ENCODE assay signal across 18 cellular contexts in the genomic region with DNA sequence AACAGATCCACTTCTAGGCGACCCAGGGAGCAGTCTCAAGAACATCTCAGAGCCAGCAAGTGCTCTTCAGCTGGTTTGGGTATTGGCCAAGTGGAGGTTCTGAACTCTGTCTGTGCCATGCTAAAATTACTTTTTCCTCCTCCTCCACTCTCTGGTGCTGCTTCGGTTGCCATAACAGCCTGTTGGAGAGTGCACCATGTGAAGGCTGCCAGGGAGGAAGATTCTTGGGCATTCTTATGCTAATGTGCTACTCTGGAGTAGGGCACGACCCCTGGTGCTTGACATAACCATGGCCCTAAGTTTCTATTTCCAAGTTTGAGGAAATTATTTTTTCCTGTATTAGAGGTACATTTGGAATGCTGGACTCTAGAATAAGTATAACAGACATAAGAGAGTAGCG.
DNase-seq lines count a peak whose midpoint lies in the region; ATAC-seq and TF ChIP-seq lines count a peak whose summit lies in the region.
"Had no signal": no experiment of that assay in that cellular context is flagged by ENCODE, and none has a peak within 500 bp of the region (broad histone marks: within the 10 kb centered on the region; RNA-seq: fewer than 3 reads in every experiment).

No MANE protein-coding gene starts in this region.

- H3K9me3 Mint-ChIP-seq in GM23338, result no peaks in the 10 kb centered on the region
- H3K9me3 Mint-ChIP-seq in neural crest cell, result no peaks in the 10 kb centered on the region
- no peaks in the 10 kb centered on the region for H3K9me3 Mint-ChIP-seq in activated T-helper 17 cell treated with anti-CD3 and anti-CD28 coated beads, Interleukin-2, amount 50 U/mL, for 72 hours
- H3K9me3 Mint-ChIP-seq: activated CD4-positive, alpha-beta T cell treated with anti-CD3 and anti-CD28 coated beads, Interleukin-2, amount 10 ng/mL, durations not matched to agents 7 days and 5 days had no signal

- H3K27me3 ChIP-seq in GM23338 (ENCODE audit: insufficient read depth) (no peaks in the 10 kb centered on the region), left ventricle myocardium inferior (ENCODE audit: low read depth) (no peaks in the 10 kb centered on the region)
- H3K27me3 ChIP-seq: esophagus squamous epithelium, suprapubic skin had no signal

- DNase-seq in GM23338 (ENCODE audit: low spot score) (peak; percentile 86), left ventricle myocardium inferior (no peak), neural crest cell (ENCODE audit: low read depth, low spot score) (no peak), A172 (ENCODE audit: low spot score) (no peak), activated T-cell treated with anti-CD3 and anti-CD28 coated beads for 4 hours (no peak)
- DNase-seq: activated CD4-positive, alpha-beta T cell treated with anti-CD3 and anti-CD28 coated beads, Interleukin-2, amount 10 ng/mL, durations not matched to agents 7 days and 5 days; activated naive CD4-positive, alpha-beta T cell treated with anti-CD3 and anti-CD28 coated beads, Interleukin-2, amount 50 U/mL, for 16 hours; COR-L47; esophagus squamous epithelium; MM.1S; NCI-H2107; NCI-H774; stimulated activated CD4-positive, alpha-beta T cell treated with anti-CD3 and anti-CD28 coated beads, Interleukin-4, amount 100 ng/mL, for 24 hours had no signal

- no peaks in the 10 kb centered on the region for H4K20me1 ChIP-seq in GM23338 (replicated peaks; ENCODE audit: insufficient read depth)

- peaks cover 6% of the 10 kb centered on the region for H3K27me3 Mint-ChIP-seq in GM23338 (ENCODE audit: insufficient read depth, low read depth, poor library complexity)
- H3K27me3 Mint-ChIP-seq in neural crest cell (ENCODE audit: low read depth), result no peaks in the 10 kb centered on the region
- no peaks in the 10 kb centered on the region for H3K27me3 Mint-ChIP-seq in activated T-helper 17 cell treated with anti-CD3 and anti-CD28 coated beads, Interleukin-2, amount 50 U/mL, for 72 hours
- H3K27me3 Mint-ChIP-seq: activated CD4-positive, alpha-beta T cell treated with anti-CD3 and anti-CD28 coated beads, Interleukin-2, amount 10 ng/mL, durations not matched to agents 7 days and 5 days had no signal

- ATAC-seq in GM23338 (peak; percentile 93), HG02938 (IDR thresholded peaks at IDR 0.05; ENCODE audit: unreplicated experiment) (no peak)
- no peak for ATAC-seq in activated T-helper 17 cell treated with anti-CD3 and anti-CD28 coated beads, Interleukin-2, amount 50 U/mL, for 72 hours (replicated peaks)

- H3K27ac Mint-ChIP-seq in GM23338 (no peak overlapping the region), neural crest cell (ENCODE audit: unreplicated experiment) (peak overlapping the region; percentile 53)
- no peak overlapping the region for H3K27ac Mint-ChIP-seq in activated T-helper 17 cell treated with anti-CD3 and anti-CD28 coated beads, Interleukin-2, amount 50 U/mL, for 72 hours
- H3K27ac Mint-ChIP-seq: activated CD4-positive, alpha-beta T cell treated with anti-CD3 and anti-CD28 coated beads, Interleukin-2, amount 10 ng/mL, durations not matched to agents 7 days and 5 days had no signal

- TF ChIP-seq CTCF in GM23338 (conservative IDR thresholded peaks at IDR 0.05; ENCODE audit: low read depth in 2 of 2) (no peak), left ventricle myocardium inferior (IDR thresholded peaks at IDR 0.05; ENCODE audit: borderline replicate concordance) (no peak), neural crest cell (conservative IDR thresholded peaks at IDR 0.05) (no peak)

- H3K36me3 Mint-ChIP-seq in GM23338 (ENCODE audit: low read depth), result no peaks in the 10 kb centered on the region
- no peaks in the 10 kb centered on the region for H3K36me3 Mint-ChIP-seq in neural crest cell (ENCODE audit: low read depth)
- no peaks in the 10 kb centered on the region for H3K36me3 Mint-ChIP-seq in activated T-helper 17 cell treated with anti-CD3 and anti-CD28 coated beads, Interleukin-2, amount 50 U/mL, for 72 hours (ENCODE audit: low read depth)

- H3K36me3 ChIP-seq in GM23338 (ENCODE audit: insufficient read depth) (no peaks in the 10 kb centered on the region), left ventricle myocardium inferior (peaks cover 15% of the 10 kb centered on the region)
- H3K36me3 ChIP-seq: suprapubic skin had no signal

- intact Hi-C loops in left ventricle myocardium inferior (cut with micrococcal nuclease), result loop anchor here (2.0 kb wide), 1 partner anchor 165 kb away; no protein-coding TSS in a partner anchor

- H3K4me1 ChIP-seq in GM23338 (ENCODE audit: insufficient read depth) (peaks cover 24% of the 10 kb centered on the region), left ventricle myocardium inferior (peaks cover 78% of the 10 kb centered on the region)
- H3K4me1 ChIP-seq: suprapubic skin had no signal

- H3K4me2 ChIP-seq in GM23338, result peak overlapping the region; percentile 59

- H3K9me3 ChIP-seq in left ventricle myocardium inferior (replicated peaks), result no peaks in the 10 kb centered on the region
- H3K9me3 ChIP-seq: esophagus squamous epithelium, suprapubic skin had no signal

- H3K4me3 Mint-ChIP-seq in GM23338, result peak overlapping the region; percentile 28
- no peak overlapping the region for H3K4me3 Mint-ChIP-seq in neural crest cell
- H3K4me3 Mint-ChIP-seq in activated T-helper 17 cell treated with anti-CD3 and anti-CD28 coated beads, Interleukin-2, amount 50 U/mL, for 72 hours, result no peak overlapping the region
- H3K4me3 Mint-ChIP-seq: activated CD4-positive, alpha-beta T cell treated with anti-CD3 and anti-CD28 coated beads, Interleukin-2, amount 10 ng/mL, durations not matched to agents 7 days and 5 days had no signal

- H3K4me3 ChIP-seq in GM23338 (no peak overlapping the region), left ventricle myocardium inferior (no peak overlapping the region)
- H3K4me3 ChIP-seq: esophagus squamous epithelium, GM12878, suprapubic skin had no signal

- no peak overlapping the region for H2AFZ ChIP-seq in GM23338

- H3K4me1 Mint-ChIP-seq in GM23338, result peaks cover 39% of the 10 kb centered on the region
- H3K4me1 Mint-ChIP-seq in neural crest cell, result peaks cover 23% of the 10 kb centered on the region
- H3K4me1 Mint-ChIP-seq in activated T-helper 17 cell treated with anti-CD3 and anti-CD28 coated beads, Interleukin-2, amount 50 U/mL, for 72 hours, result no peaks in the 10 kb centered on the region

- no peaks in the 10 kb centered on the region for H3F3A ChIP-seq in GM23338 (replicated peaks; ENCODE audit: low read depth)

- H3K9me2 ChIP-seq in GM23338 (ENCODE audit: insufficient read depth), result no peaks in the 10 kb centered on the region

- H3K27ac ChIP-seq in GM23338 (ENCODE audit: low read depth) (no peak overlapping the region), angular gyrus (ENCODE audit: low read depth, low read length) (peak overlapping the region; percentile 5), left ventricle myocardium inferior (replicated peaks) (peak overlapping the region; percentile 81)
- H3K27ac ChIP-seq: esophagus squamous epithelium, suprapubic skin had no signal

- no peaks in the 10 kb centered on the region for H3K79me2 ChIP-seq in GM23338 (replicated peaks; ENCODE audit: insufficient read depth)

TF ChIP-seq in GM23338, 12 proteins besides CTCF, POLR2A, EP300 and RAD21 (continues in another document):
- no peak for TF ChIP-seq EZH2 (IDR thresholded peaks at IDR 0.05; ENCODE audit: low read depth, unreplicated experiment)
- TF ChIP-seq ZNF114 (CRISPR knock-in tag; IDR thresholded peaks at IDR 0.05), result no peak
- TF ChIP-seq NANOG (IDR thresholded peaks at IDR 0.05; ENCODE audit: borderline replicate concordance), result no peak
- TF ChIP-seq CREB1 (CRISPR knock-in tag; IDR thresholded peaks at IDR 0.05; ENCODE audit: low read depth), result no peak
- TF ChIP-seq STAT1 (IDR thresholded peaks at IDR 0.05; ENCODE audit: unreplicated experiment), result no peak
- no peak for TF ChIP-seq ZNF331 (CRISPR knock-in tag; IDR thresholded peaks at IDR 0.05; ENCODE audit: low read depth)
